In genomic region chr1:223142269-223142668, GRCh38 we compare ENCODE assay signal across 8 cellular contexts. TPM values are rescaled to one million over a fixed set of nuclear protein-coding genes. Genes with fewer than 3 reads are reported as not detected.
DNase-seq lines count a peak whose midpoint lies in the region; ATAC-seq and TF ChIP-seq lines count a peak whose summit lies in the region.

No MANE protein-coding gene starts in this region.

- H3K9ac ChIP-seq in Karpas-422 (ENCODE audit: low read length): no peak overlapping the region

- no peak overlapping the region for H2AFZ ChIP-seq in Karpas-422 (ENCODE audit: low read length)
- no peak overlapping the region for H2AFZ ChIP-seq in neuron (ENCODE audit: low read depth, low read length)

- ATAC-seq in omental fat pad (ENCODE audit: low FRiP score): no peak

- TF ChIP-seq CTCF in C4-2B (conservative IDR thresholded peaks at IDR 0.05): no peak
- TF ChIP-seq CTCF in dorsolateral prefrontal cortex (IDR thresholded peaks at IDR 0.05 in 54 of 56, conservative IDR thresholded peaks at IDR 0.05 in 2 of 56; ENCODE audit: low read depth in 1 of 56, partially characterized antibody in 56 of 56): no peak
- no peak for TF ChIP-seq CTCF in omental fat pad (IDR thresholded peaks at IDR 0.05)
- no peak for TF ChIP-seq CTCF in GM10248 (IDR thresholded peaks at IDR 0.05; ENCODE audit: control extremely low read depth, extremely low read depth, low read depth, missing control alignments)

- H3K4me3 ChIP-seq in Karpas-422 (ENCODE audit: low read length) (no peak overlapping the region), dorsolateral prefrontal cortex (peak overlapping the region in 54 of 59 donors; percentile 28 to 84 (median 67)), neuron (ENCODE audit: low read length) (peak overlapping the region; percentile 47)

- CTCF ChIA-PET in GM10248 (lab: Yijun Ruan, JAX): interaction anchor here (3.6 to 4.0 kb wide), 2 partner anchors 8 to 19 kb away, joined by 13 to 35 read pairs; no protein-coding TSS in a partner anchor

- no peaks in the 10 kb centered on the region; the same call in 1 of the 2 replicates for H4K20me1 ChIP-seq in Karpas-422 (ENCODE audit: insufficient read depth, low read depth, low read length)

- peaks cover 14% of the 10 kb centered on the region for H3K4me1 ChIP-seq in Karpas-422 (ENCODE audit: low read length)
- no peaks in the 10 kb centered on the region for H3K4me1 ChIP-seq in neuron (ENCODE audit: insufficient read depth, low read length)

- H3K9me3 ChIP-seq in Karpas-422 (ENCODE audit: low read length): no peaks in the 10 kb centered on the region
- H3K9me3 ChIP-seq in neuron (ENCODE audit: low read length): no peaks in the 10 kb centered on the region

- no peak for DNase-seq in Karpas-422
- peak in 1 of 10 donors; percentile 44 for DNase-seq in dorsolateral prefrontal cortex
- DNase-seq in NCI-H2081 treated with DMSO at 0.1 percent for 48 hours (lab: John Stamatoyannopoulos, UW): no peak
- no peak for DNase-seq in omental fat pad (ENCODE audit: low spot score)
- DNase-seq in GM10248 (ENCODE audit: extremely low spot score): no peak
- DNase-seq in substantia nigra (lab: John Stamatoyannopoulos, UW): no peak

- H3K27ac ChIP-seq in C4-2B: peak overlapping the region; percentile 58
- no peak overlapping the region for H3K27ac ChIP-seq in Karpas-422 (ENCODE audit: low read length)
- peak overlapping the region in 22 of 59 donors; percentile 1 to 71 (median 46) for H3K27ac ChIP-seq in dorsolateral prefrontal cortex
- H3K27ac ChIP-seq in substantia nigra (ENCODE audit: low read depth, low read length, poor library complexity, severe bottlenecking): no peak overlapping the region

- POLR2A ChIA-PET in GM10248 (lab: Yijun Ruan, JAX): no interaction called here

- H3K36me3 ChIP-seq in Karpas-422 (ENCODE audit: insufficient read depth, low read length): no peaks in the 10 kb centered on the region
- no peaks in the 10 kb centered on the region for H3K36me3 ChIP-seq in neuron (ENCODE audit: insufficient read depth, low read length)

- peak overlapping the region; percentile 70 for H3K4me2 ChIP-seq in Karpas-422 (ENCODE audit: low read depth, low read length, poor library complexity, severe bottlenecking)

- no peaks in the 10 kb centered on the region for H3K79me2 ChIP-seq in Karpas-422 (ENCODE audit: low read length)

- no peaks in the 10 kb centered on the region for H3K27me3 ChIP-seq in Karpas-422 (ENCODE audit: low read length)
- H3K27me3 ChIP-seq in dorsolateral prefrontal cortex: peaks cover 0 to 50% (median 0%) of the 10 kb centered on the region in 45 donors
- no peaks in the 10 kb centered on the region for H3K27me3 ChIP-seq in neuron (ENCODE audit: insufficient read depth, low read length)

- H3K9me2 ChIP-seq in Karpas-422 (replicated peaks; ENCODE audit: insufficient read depth, low read length): no peaks in the 10 kb centered on the region

- intact Hi-C loops in dorsolateral prefrontal cortex (cut with DNase I): no loop called here

RNA-seq across cellular contexts. Expression of gene TLR5, which starts 0.8 kb away (rescaled TPM):
- total RNA-seq in Karpas-422 (2014; rRNA removed; shearing (Covaris generic); ENCODE audit: low replicate concordance): not detected in 2 replicates
- total RNA-seq in dorsolateral prefrontal cortex (10 to 100 TPM in 6 of 120 experiments, 1 to 10 TPM in 114; 1.0 to 14.6 (median 4.0) TPM), omental fat pad (10 to 100 TPM in 1 of 4 donors, 1 to 10 TPM in 3; 7.0 to 12.6 (median 10.0) TPM)
